ENCODE assay signal across 20 cellular contexts in genomic region chr4:88860594-88860993, GRCh38.
DNase-seq lines count a peak whose midpoint lies in the region; ATAC-seq and TF ChIP-seq lines count a peak whose summit lies in the region.
"Had no signal": no experiment of that assay in that cellular context is flagged by ENCODE, and none has a peak within 500 bp of the region (broad histone marks: within the 10 kb centered on the region; RNA-seq: fewer than 3 reads in every experiment).

No MANE protein-coding gene starts in this region.

- no peak for TF ChIP-seq EP300 in esophagus muscularis mucosa (IDR thresholded peaks at IDR 0.05)

- no peak for ATAC-seq in HG02884 (IDR thresholded peaks at IDR 0.05; ENCODE audit: unreplicated experiment)
- no peak for ATAC-seq in right lobe of liver
- ATAC-seq: GM23338, PC-3, SK-N-SH treated with all-trans-retinoic acid at 6 μM for 48 hours had no signal

- peaks cover 7 to 30% (median 16%) of the 10 kb centered on the region in 4 donors for H3K4me1 ChIP-seq in esophagus muscularis mucosa
- H3K4me1 ChIP-seq in hepatocyte (ENCODE audit: insufficient read depth) = no peaks in the 10 kb centered on the region
- peaks cover 10% of the 10 kb centered on the region for H3K4me1 ChIP-seq in smooth muscle cell (ENCODE audit: low read depth)
- H3K4me1 ChIP-seq in H9 (ENCODE audit: insufficient read depth, low read length) = no peaks in the 10 kb centered on the region
- H3K4me1 ChIP-seq in right lobe of liver = no peaks in the 10 kb centered on the region

- H4K8ac ChIP-seq in H9 (replicated peaks; ENCODE audit: insufficient read length, low read depth, low read length) = no peak overlapping the region

- no peak overlapping the region for H3K27ac Mint-ChIP-seq in H9
- H3K27ac Mint-ChIP-seq: CD4-positive, alpha-beta T cell; GM23338 had no signal

- H3K4me3 ChIP-seq in esophagus muscularis mucosa (no peak overlapping the region), hepatocyte (no peak overlapping the region), smooth muscle cell (no peak overlapping the region), right lobe of liver (no peak overlapping the region)
- H3K4me3 ChIP-seq: GM23338 had no signal

- TF ChIP-seq POLR2A in esophagus muscularis mucosa (IDR thresholded peaks at IDR 0.05; ENCODE audit: low read depth) (no peak), right lobe of liver (IDR thresholded peaks at IDR 0.05) (no peak)

- intact Hi-C loops in esophagus muscularis mucosa (cut with DNase I) (no loop called here), right lobe of liver (cut with DNase I) (no loop called here)

- no peak overlapping the region for H2AK5ac ChIP-seq in H9 (ENCODE audit: insufficient read length, low read length)

- H4K91ac ChIP-seq in H9 (ENCODE audit: insufficient read length, low read depth, low read length) = no peak overlapping the region

- no peak overlapping the region for H2BK5ac ChIP-seq in H9 (ENCODE audit: insufficient read length, low read length)

- H3K36me3 Mint-ChIP-seq in H9 (ENCODE audit: insufficient read depth in 1 of 3, low read depth in 3 of 3) = no peaks in the 10 kb centered on the region

- 60% methylated on average over 1 of the region's 1 CpG for WGBS in esophagus muscularis mucosa
- WGBS in hepatocyte (ENCODE audit: low lambda C conversion rate, missing lambda C conversion rate) = 55% methylated on average over 1 of the region's 1 CpG
- 76% methylated on average over 1 of the region's 1 CpG for WGBS in smooth muscle cell (ENCODE audit: low lambda C conversion rate)
- no CpG with 5 or more reads among the region's 1 CpG for WGBS in H9 (ENCODE audit: extremely low coverage, insufficient read length, low lambda C conversion rate)
- WGBS in right lobe of liver (ENCODE audit: insufficient coverage, low coverage, low lambda C conversion rate, missing lambda C conversion rate) = 88% methylated on average over 1 of the region's 1 CpG

- H4K5ac ChIP-seq in H9 (ENCODE audit: insufficient read length, low read depth, low read length) = no peak overlapping the region

- H3K18ac ChIP-seq in H9 (ENCODE audit: insufficient read length, low read depth, low read length) = no peak overlapping the region

- H3K9ac ChIP-seq in smooth muscle cell (ENCODE audit: low read depth) (no peak overlapping the region), H9 (ENCODE audit: extremely low read depth, insufficient read length, low read length) (no peak overlapping the region)

- H3K4me3 Mint-ChIP-seq in H9 = no peak overlapping the region
- H3K4me3 Mint-ChIP-seq: CD4-positive, alpha-beta T cell; GM23338 had no signal

- H3K56ac ChIP-seq in H9 (ENCODE audit: insufficient read length, low read depth, low read length) = no peak overlapping the region

- H3K9me2 ChIP-seq in hepatocyte (replicated peaks; ENCODE audit: insufficient read depth) = no peaks in the 10 kb centered on the region

- DNase-seq in EH (ENCODE audit: low read depth) (peak; percentile 32), esophagus muscularis mucosa (ENCODE audit: extremely low spot score) (no peak), hepatocyte (ENCODE audit: low spot score) (no peak), smooth muscle cell (lab: John Stamatoyannopoulos, UW; ENCODE audit: unreplicated experiment) (no peak), H9 (no peak), right lobe of liver (no peak)
- DNase-seq: CD4-positive, alpha-beta T cell; HCEC 1CT; NCI-H1092; NCI-H1436; NCI-H187 treated with DMSO at 0.1 percent for 48 hours; NCI-H2171 treated with DMSO at 0.1 percent for 48 hours; NCI-H345; NCI-H524; NCI-H82; NK-92 treated with Interleukin-12 subunit alpha and Interleukin-12 subunit beta, amount 100 ng/mL, for 24 hours; PC-3 had no signal

- no peak overlapping the region for H3T11ph ChIP-seq in H9 (ENCODE audit: low read length)

- H2BK120ac ChIP-seq in H9 (ENCODE audit: low read depth, low read length, poor library complexity, severe bottlenecking) = no peak overlapping the region

- H3K9me3 ChIP-seq in esophagus muscularis mucosa (no peaks in the 10 kb centered on the region), hepatocyte (ENCODE audit: low read depth) (no peaks in the 10 kb centered on the region), smooth muscle cell (replicated peaks; ENCODE audit: low read depth) (no peaks in the 10 kb centered on the region), H9 (ENCODE audit: control insufficient read depth, low read depth, low read length) (no peaks in the 10 kb centered on the region), right lobe of liver (no peaks in the 10 kb centered on the region)

- H3K23ac ChIP-seq in H9 (ENCODE audit: insufficient read length, low read depth, low read length) = no peak overlapping the region

- H3K23me2 ChIP-seq in H9 (ENCODE audit: insufficient read length, low read depth, low read length, poor library complexity, severe bottlenecking) = no peaks in the 10 kb centered on the region

- no peak overlapping the region for H3K4me2 ChIP-seq in hepatocyte
- no peak overlapping the region for H3K4me2 ChIP-seq in smooth muscle cell
- no peak overlapping the region for H3K4me2 ChIP-seq in H9 (ENCODE audit: insufficient read depth, insufficient read length, low read length)
- H3K4me2 ChIP-seq: GM23338 had no signal

- no peaks in the 10 kb centered on the region for H3K36me3 ChIP-seq in esophagus muscularis mucosa
- no peaks in the 10 kb centered on the region for H3K36me3 ChIP-seq in hepatocyte (replicated peaks; ENCODE audit: insufficient read depth, low read depth)
- no peaks in the 10 kb centered on the region for H3K36me3 ChIP-seq in smooth muscle cell (ENCODE audit: low read depth)
- no peaks in the 10 kb centered on the region for H3K36me3 ChIP-seq in right lobe of liver

- no peak overlapping the region for H3K4ac ChIP-seq in H9 (ENCODE audit: low read depth, low read length)

- no peaks in the 10 kb centered on the region for H3K79me1 ChIP-seq in H9 (ENCODE audit: insufficient read depth, low read depth, low read length, poor library complexity, severe bottlenecking)

- H2BK20ac ChIP-seq in H9 (ENCODE audit: low read depth, low read length, poor library complexity, severe bottlenecking) = no peak overlapping the region

- H2AFZ ChIP-seq in hepatocyte (no peak overlapping the region), smooth muscle cell (ENCODE audit: low read depth) (no peak overlapping the region), H9 (ENCODE audit: low read length) (no peak overlapping the region)
- H2AFZ ChIP-seq: GM23338 had no signal

- no peaks in the 10 kb centered on the region for H3K79me2 ChIP-seq in hepatocyte
- H3K79me2 ChIP-seq in smooth muscle cell (ENCODE audit: low read depth) = no peaks in the 10 kb centered on the region
- H3K79me2 ChIP-seq in H9 (ENCODE audit: insufficient read depth, low read length) = no peaks in the 10 kb centered on the region

- H2BK15ac ChIP-seq in H9 (ENCODE audit: low read depth, low read length) = no peak overlapping the region

- no peak overlapping the region for H2BK12ac ChIP-seq in H9 (ENCODE audit: insufficient read length, low read depth, low read length)

- H3F3A ChIP-seq in smooth muscle cell (ENCODE audit: low read depth) = no peaks in the 10 kb centered on the region

- no peak for TF ChIP-seq CTCF in esophagus muscularis mucosa (IDR thresholded peaks at IDR 0.05)
- no peak for TF ChIP-seq CTCF in hepatocyte (IDR thresholded peaks at IDR 0.05; ENCODE audit: poor library complexity)
- no peak for TF ChIP-seq CTCF in smooth muscle cell (IDR thresholded peaks at IDR 0.05; ENCODE audit: borderline replicate concordance, insufficient read depth, poor library complexity, severe bottlenecking)
- TF ChIP-seq CTCF in H9 (conservative IDR thresholded peaks at IDR 0.05) = no peak
- TF ChIP-seq CTCF in right lobe of liver (IDR thresholded peaks at IDR 0.05) = no peak

- no peaks in the 10 kb centered on the region for H3K9me3 Mint-ChIP-seq in H9
- H3K9me3 Mint-ChIP-seq: CD4-positive, alpha-beta T cell; GM23338 had no signal

- H3K27me3 ChIP-seq in esophagus muscularis mucosa (no peaks in the 10 kb centered on the region), hepatocyte (no peaks in the 10 kb centered on the region), smooth muscle cell (ENCODE audit: low read depth) (no peaks in the 10 kb centered on the region), H9 (ENCODE audit: insufficient read depth, low read length) (no peaks in the 10 kb centered on the region), right lobe of liver (no peaks in the 10 kb centered on the region)

- no peaks in the 10 kb centered on the region for H3K27me3 Mint-ChIP-seq in H9 (ENCODE audit: low read depth)
- H3K27me3 Mint-ChIP-seq: CD4-positive, alpha-beta T cell had no signal

- H3K4me1 Mint-ChIP-seq in H9 = peaks cover 4 to 8% of the 10 kb centered on the region in 2 experiments

- H3K27ac ChIP-seq in esophagus muscularis mucosa (replicated peaks in 1 of 4) (peak overlapping the region; percentile 4 to 56 (median 28)), hepatocyte (peak overlapping the region; percentile 27), smooth muscle cell (ENCODE audit: low read depth) (peak overlapping the region; percentile 27), H9 (ENCODE audit: insufficient read length, low read depth, low read length) (no peak overlapping the region), right lobe of liver (no peak overlapping the region)

- H3K14ac ChIP-seq in H9 (ENCODE audit: insufficient read depth, low read length) = no peak overlapping the region

- no peaks in the 10 kb centered on the region for H4K20me1 ChIP-seq in hepatocyte (ENCODE audit: insufficient read depth, poor library complexity, severe bottlenecking)
- no peaks in the 10 kb centered on the region for H4K20me1 ChIP-seq in smooth muscle cell (ENCODE audit: low read depth)
- no peaks in the 10 kb centered on the region for H4K20me1 ChIP-seq in H9 (ENCODE audit: control insufficient read depth, insufficient read depth, insufficient read length)

Comparison
In these comparisons a context has a peak if more than half of its experiments do, and no peak if none do; other contexts are left out.
1. H3K27ac ChIP-seq: peak in esophagus muscularis mucosa (4 of 4), hepatocyte (single experiment) and smooth muscle cell (single experiment); none in H9 (single experiment) and right lobe of liver (0 of 3).